Comparison of ENCODE assay signal across 1 cellular context in genomic region chr10:113854757-113855626, GRCh38.
TF ChIP-seq lines count a peak whose summit lies in the region.

No MANE protein-coding gene starts in this region.

TF ChIP-seq in K562, 482 proteins besides CTCF, POLR2A, EP300 and RAD21 (continued from another document and continues in another):
- TF ChIP-seq AFF4 (CRISPR knock-in tag; IDR thresholded peaks at IDR 0.05), result peak; percentile 53; the same call in 1 of the 2 replicates
- TF ChIP-seq MTA3 (IDR thresholded peaks at IDR 0.05; ENCODE audit: borderline replicate concordance), result no peak
- TF ChIP-seq XRCC5 (IDR thresholded peaks at IDR 0.05; ENCODE audit: low read depth, low read length), result no peak
- peak in 1 of 2 experiments; percentile 62; a peak in 1 of 4 replicates for TF ChIP-seq MLLT1 (IDR thresholded peaks at IDR 0.05)
- 0 out of 2 replicates have a peak, but pooled peaks have one; percentile 23 for TF ChIP-seq KAT7 (CRISPR knock-in tag; IDR thresholded peaks at IDR 0.05; ENCODE audit: borderline replicate concordance)
- peak in 1 of 2 experiments; percentile 25; a peak in 1 of 4 replicates for TF ChIP-seq ZNF639 (CRISPR knock-in tag; conservative IDR thresholded peaks at IDR 0.05 in 1 of 2, IDR thresholded peaks at IDR 0.05 in 1 of 2)
- peak; percentile 57 to 76 for TF ChIP-seq MAZ (CRISPR knock-in tag; conservative IDR thresholded peaks at IDR 0.05 in 1 of 2, IDR thresholded peaks at IDR 0.05 in 1 of 2)
- no peak for TF ChIP-seq RBM17 (IDR thresholded peaks at IDR 0.05; ENCODE audit: borderline replicate concordance, low read depth, low read length)
- TF ChIP-seq PRDM10 (IDR thresholded peaks at IDR 0.05; ENCODE audit: partially characterized antibody), result peak; percentile 8
- TF ChIP-seq TOE1 (IDR thresholded peaks at IDR 0.05; ENCODE audit: borderline replicate concordance), result peak; percentile 16; the same call in 1 of the 2 replicates
- TF ChIP-seq TOE1 (CRISPR knock-in tag; IDR thresholded peaks at IDR 0.05; ENCODE audit: borderline replicate concordance, low read depth), result no peak
- no peak for TF ChIP-seq HSF4 (CRISPR knock-in tag; IDR thresholded peaks at IDR 0.05; ENCODE audit: borderline replicate concordance)
- TF ChIP-seq CTBP1 (IDR thresholded peaks at IDR 0.05; ENCODE audit: borderline replicate concordance), result 0 out of 2 replicates have a peak, but pooled peaks have one; percentile 27
- 0 out of 2 replicates have a peak, but pooled peaks have one; percentile 32 for TF ChIP-seq EP400 (IDR thresholded peaks at IDR 0.05)
- TF ChIP-seq BRD9 (IDR thresholded peaks at IDR 0.05; ENCODE audit: low read depth, partially characterized antibody), result no peak
- peak; percentile 79 for TF ChIP-seq KDM5B (IDR thresholded peaks at IDR 0.05; ENCODE audit: insufficient replicate concordance, low read depth, low read length)
- TF ChIP-seq, protein P1, sequence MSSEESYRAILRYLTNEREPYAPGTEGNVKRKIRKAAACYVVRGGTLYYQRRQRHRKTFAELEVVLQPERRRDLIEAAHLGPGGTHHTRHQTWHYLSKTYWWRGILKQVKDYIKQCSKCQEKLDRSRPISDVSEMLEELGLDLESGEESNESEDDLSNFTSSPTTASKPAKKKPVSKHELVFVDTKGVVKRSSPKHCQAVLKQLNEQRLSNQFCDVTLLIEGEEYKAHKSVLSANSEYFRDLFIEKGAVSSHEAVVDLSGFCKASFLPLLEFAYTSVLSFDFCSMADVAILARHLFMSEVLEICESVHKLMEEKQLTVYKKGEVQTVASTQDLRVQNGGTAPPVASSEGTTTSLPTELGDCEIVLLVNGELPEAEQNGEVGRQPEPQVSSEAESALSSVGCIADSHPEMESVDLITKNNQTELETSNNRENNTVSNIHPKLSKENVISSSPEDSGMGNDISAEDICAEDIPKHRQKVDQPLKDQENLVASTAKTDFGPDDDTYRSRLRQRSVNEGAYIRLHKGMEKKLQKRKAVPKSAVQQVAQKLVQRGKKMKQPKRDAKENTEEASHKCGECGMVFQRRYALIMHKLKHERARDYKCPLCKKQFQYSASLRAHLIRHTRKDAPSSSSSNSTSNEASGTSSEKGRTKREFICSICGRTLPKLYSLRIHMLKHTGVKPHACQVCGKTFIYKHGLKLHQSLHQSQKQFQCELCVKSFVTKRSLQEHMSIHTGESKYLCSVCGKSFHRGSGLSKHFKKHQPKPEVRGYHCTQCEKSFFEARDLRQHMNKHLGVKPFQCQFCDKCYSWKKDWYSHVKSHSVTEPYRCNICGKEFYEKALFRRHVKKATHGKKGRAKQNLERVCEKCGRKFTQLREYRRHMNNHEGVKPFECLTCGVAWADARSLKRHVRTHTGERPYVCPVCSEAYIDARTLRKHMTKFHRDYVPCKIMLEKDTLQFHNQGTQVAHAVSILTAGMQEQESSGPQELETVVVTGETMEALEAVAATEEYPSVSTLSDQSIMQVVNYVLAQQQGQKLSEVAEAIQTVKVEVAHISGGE (CRISPR knock-in tag; IDR thresholded peaks at IDR 0.05), result peak in 1 of 3 experiments; percentile 57; a peak in 1 of 6 replicates
- peak; percentile 13 for TF ChIP-seq DACH1 (IDR thresholded peaks at IDR 0.05; ENCODE audit: partially characterized antibody)
- TF ChIP-seq CHD1 (IDR thresholded peaks at IDR 0.05; ENCODE audit: low read length), result peak; percentile 45
- TF ChIP-seq, protein P2, sequence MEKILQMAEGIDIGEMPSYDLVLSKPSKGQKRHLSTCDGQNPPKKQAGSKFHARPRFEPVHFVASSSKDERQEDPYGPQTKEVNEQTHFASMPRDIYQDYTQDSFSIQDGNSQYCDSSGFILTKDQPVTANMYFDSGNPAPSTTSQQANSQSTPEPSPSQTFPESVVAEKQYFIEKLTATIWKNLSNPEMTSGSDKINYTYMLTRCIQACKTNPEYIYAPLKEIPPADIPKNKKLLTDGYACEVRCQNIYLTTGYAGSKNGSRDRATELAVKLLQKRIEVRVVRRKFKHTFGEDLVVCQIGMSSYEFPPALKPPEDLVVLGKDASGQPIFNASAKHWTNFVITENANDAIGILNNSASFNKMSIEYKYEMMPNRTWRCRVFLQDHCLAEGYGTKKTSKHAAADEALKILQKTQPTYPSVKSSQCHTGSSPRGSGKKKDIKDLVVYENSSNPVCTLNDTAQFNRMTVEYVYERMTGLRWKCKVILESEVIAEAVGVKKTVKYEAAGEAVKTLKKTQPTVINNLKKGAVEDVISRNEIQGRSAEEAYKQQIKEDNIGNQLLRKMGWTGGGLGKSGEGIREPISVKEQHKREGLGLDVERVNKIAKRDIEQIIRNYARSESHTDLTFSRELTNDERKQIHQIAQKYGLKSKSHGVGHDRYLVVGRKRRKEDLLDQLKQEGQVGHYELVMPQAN (IDR thresholded peaks at IDR 0.05; ENCODE audit: borderline replicate concordance), result peak; percentile 43
- TF ChIP-seq CCNT2 (IDR thresholded peaks at IDR 0.05; ENCODE audit: borderline replicate concordance, extremely low read depth, insufficient read length, low read depth, low read length), result peak; percentile 38
- 0 out of 2 replicates have a peak, but pooled peaks have one; percentile 40 for TF ChIP-seq CXXC5 (CRISPR knock-in tag; IDR thresholded peaks at IDR 0.05)
- no peak for TF ChIP-seq ZNF778 (CRISPR knock-in tag; IDR thresholded peaks at IDR 0.05)
- TF ChIP-seq L3MBTL2 (IDR thresholded peaks at IDR 0.05), result peak; percentile 64; the same call in 1 of the 2 replicates
- 0 out of 4 replicates have a peak, but pooled peaks of 1 of the 2 experiments have one; percentile 25 for TF ChIP-seq TEAD1 (CRISPR knock-in tag; IDR thresholded peaks at IDR 0.05)
- peak; percentile 9; the same call in 1 of the 2 replicates for TF ChIP-seq ELF1 (tag; IDR thresholded peaks at IDR 0.05)
- TF ChIP-seq RBBP5 (IDR thresholded peaks at IDR 0.05; ENCODE audit: borderline replicate concordance, insufficient read depth, low read length, poor library complexity, severe bottlenecking), result peak; percentile 90
- TF ChIP-seq NFYB (IDR thresholded peaks at IDR 0.05; ENCODE audit: extremely low read depth, insufficient read length), result no peak
- TF ChIP-seq GATAD2B (IDR thresholded peaks at IDR 0.05; ENCODE audit: borderline replicate concordance), result 0 out of 2 replicates have a peak, but pooled peaks have one; percentile 41
- TF ChIP-seq, protein P3, sequence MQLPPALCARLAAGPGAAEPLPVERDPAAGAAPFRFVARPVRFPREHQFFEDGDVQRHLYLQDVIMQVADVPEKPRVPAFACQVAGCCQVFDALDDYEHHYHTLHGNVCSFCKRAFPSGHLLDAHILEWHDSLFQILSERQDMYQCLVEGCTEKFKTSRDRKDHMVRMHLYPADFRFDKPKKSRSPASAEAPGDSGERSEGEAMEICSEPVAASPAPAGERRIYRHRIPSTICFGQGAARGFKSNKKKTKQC (CRISPR knock-in tag; IDR thresholded peaks at IDR 0.05), result peak; percentile 60; the same call in 1 of the 2 replicates
- no peak for TF ChIP-seq HDAC2 (IDR thresholded peaks at IDR 0.05)
- peak; percentile 52; the same call in 1 of the 2 replicates for TF ChIP-seq PKNOX1 (IDR thresholded peaks at IDR 0.05)
- TF ChIP-seq ZFX (CRISPR knock-in tag; IDR thresholded peaks at IDR 0.05), result peak; percentile 96
- TF ChIP-seq NELFE (IDR thresholded peaks at IDR 0.05; ENCODE audit: insufficient read depth, insufficient read length), result no peak
- TF ChIP-seq RBM14 (IDR thresholded peaks at IDR 0.05; ENCODE audit: borderline replicate concordance, insufficient read depth, low read depth, low read length), result no peak
- TF ChIP-seq GABPB1 (CRISPR knock-in tag; IDR thresholded peaks at IDR 0.05), result peak; percentile 69
- no peak for TF ChIP-seq RBM34 (IDR thresholded peaks at IDR 0.05; ENCODE audit: borderline replicate concordance, insufficient read depth, low read length)
- TF ChIP-seq ZNF766 (CRISPR knock-in tag; conservative IDR thresholded peaks at IDR 0.05), result no peak
- no peak for TF ChIP-seq TRIM24 (IDR thresholded peaks at IDR 0.05)
- no peak for TF ChIP-seq ZNF143 (CRISPR knock-in tag; IDR thresholded peaks at IDR 0.05)
- TF ChIP-seq SMARCA5 (IDR thresholded peaks at IDR 0.05), result no peak
